In the genomic region with DNA sequence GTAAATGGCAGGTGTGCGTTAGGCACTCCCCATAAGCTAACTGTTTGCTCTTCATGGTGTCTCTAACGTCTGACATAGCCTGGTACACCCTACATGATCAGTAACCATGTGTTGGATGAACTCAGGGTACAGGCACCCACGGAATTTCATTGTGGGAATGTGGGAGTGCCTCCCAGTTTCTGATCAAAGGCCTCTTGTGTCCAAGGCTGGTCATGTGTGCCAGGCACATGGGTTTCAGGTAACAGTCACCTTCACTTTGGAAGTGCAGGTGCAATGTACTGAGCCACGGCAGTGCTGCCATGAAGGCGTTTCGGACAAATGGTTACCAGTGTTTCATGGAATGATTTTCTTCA, we compare ENCODE assay signal across 21 cellular contexts.
"Had no signal": no experiment of that assay in that cellular context is flagged by ENCODE, and none has a peak within 500 bp of the region (broad histone marks: within the 10 kb centered on the region; RNA-seq: fewer than 3 reads in every experiment).

No MANE protein-coding gene starts in this region.

- H3K36me3 ChIP-seq: left lung, pancreas, suprapubic skin, transverse colon, vagina had no signal

- H3K27me3 ChIP-seq: pancreas, transverse colon, vagina had no signal

- H3K4me2 ChIP-seq: smooth muscle cell had no signal

- FAIRE-seq: frontal cortex, keratinocyte, pancreas had no signal

- H3K9me3 ChIP-seq: pancreas, suprapubic skin had no signal

- DNase-seq: cortex of kidney; effector memory CD8-positive, alpha-beta T cell; left lung; mesenchymal stem cell; midbrain; naive thymus-derived CD4-positive, alpha-beta T cell; occipital lobe; pancreas; stimulated activated CD4-positive, alpha-beta T cell treated with anti-CD3 and anti-CD28 coated beads, Interleukin-12 subunit alpha, Interleukin-12 subunit beta, amount 100 ng/mL, for 4 hours; stimulated activated CD4-positive, alpha-beta T cell treated with anti-CD3 and anti-CD28 coated beads, Interleukin-1b, Interleukin-23, amount 100 ng/mL, for 48 hours; stimulated activated CD4-positive, alpha-beta T cell treated with anti-CD3 and anti-CD28 coated beads, Interleukin-4, amount 100 ng/mL, for 1 hour; stimulated activated CD8-positive, alpha-beta memory T cell treated with anti-CD3 and anti-CD28 coated beads, Interleukin-4, amount 100 ng/mL, for 48 hours; stimulated activated naive CD4-positive, alpha-beta T cell; stimulated activated naive CD8-positive, alpha-beta T cell treated with anti-CD3 and anti-CD28 coated beads, Interleukin-15, amount 100 ng/mL, for 72 hours; transverse colon had no signal

- ATAC-seq: effector memory CD8-positive, alpha-beta T cell; left lung; naive thymus-derived CD4-positive, alpha-beta T cell; pancreas; sciatic nerve; stimulated activated naive CD8-positive, alpha-beta T cell treated with anti-CD3 and anti-CD28 coated beads, Interleukin-15, amount 100 ng/mL, for 72 hours had no signal

- H3K4me3 ChIP-seq: left lung, pancreas, smooth muscle cell, suprapubic skin, transverse colon, vagina had no signal

- H3K27ac ChIP-seq: left lung, pancreas, suprapubic skin, transverse colon, vagina had no signal

- H3K4me1 ChIP-seq: left lung, pancreas, suprapubic skin, transverse colon, vagina had no signal
